ENCODE assay signal across 20 cellular contexts in the genomic region with DNA sequence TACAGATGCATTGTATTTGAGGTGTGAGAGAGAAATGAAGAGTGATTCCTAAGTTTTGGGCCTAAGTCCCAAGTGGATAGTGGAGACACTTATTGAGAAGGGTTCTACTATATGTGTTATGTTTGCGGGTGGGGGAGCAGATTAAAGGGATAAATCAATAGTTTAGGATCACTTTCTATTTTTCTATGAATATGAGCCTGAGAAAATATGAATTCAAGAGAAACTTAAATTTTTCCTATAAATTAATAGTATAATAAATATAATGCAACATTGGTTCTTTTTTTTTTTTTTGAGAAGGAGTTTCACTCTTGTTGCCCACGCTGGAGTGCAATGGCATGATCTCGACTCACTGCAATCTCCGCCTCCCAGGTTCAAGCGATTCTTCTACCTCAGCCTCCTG.
"Had no signal": no experiment of that assay in that cellular context is flagged by ENCODE, and none has a peak within 500 bp of the region (broad histone marks: within the 10 kb centered on the region; RNA-seq: fewer than 3 reads in every experiment).

No MANE protein-coding gene starts in this region.

- H3K36me3 ChIP-seq: sigmoid colon, thyroid gland had no signal

- H3K36me3 Mint-ChIP-seq: mesothelial cell of epicardium had no signal

- H3K9me3 Mint-ChIP-seq: activated T-helper 1 cell treated with anti-CD3 and anti-CD28 coated beads, Interleukin-12 subunit alpha, Interleukin-12 subunit beta, Interleukin-2, Interleukin-4 antibody, amounts not matched to agents 30 ng/mL and 10 ng/mL and 1 ng/mL, durations not matched to agents 14 hours and 24 hours and 36 hours; mesothelial cell of epicardium; stimulated activated naive B cell treated with anti-CD40 and anti-IgM and Interleukin-4, amounts not matched to agents 10 μg/mL and 1 μg/mL and 100 μg/mL, for 72 hours had no signal

- H3K27me3 ChIP-seq: dorsolateral prefrontal cortex, sigmoid colon, thyroid gland had no signal

- H3K27me3 Mint-ChIP-seq: brain; stimulated activated naive B cell treated with anti-CD40 and anti-IgM and Interleukin-4, amounts not matched to agents 10 μg/mL and 1 μg/mL and 100 μg/mL, for 72 hours had no signal

- DNase-seq: activated CD4-positive, alpha-beta T cell treated with anti-CD3 and anti-CD28 coated beads for 4 hours; activated CD8-positive, alpha-beta memory T cell treated with anti-CD3 and anti-CD28 coated beads, Interleukin-2, amount 50 U/mL, for 4 hours; anterior cingulate cortex; caudate nucleus; dorsolateral prefrontal cortex; erythroblast; foreskin melanocyte; glutamatergic neuron; hippocampal formation; islet precursor cell; occipital lobe; posterior cingulate gyrus; sigmoid colon; stimulated activated naive B cell treated with anti-CD40 and anti-IgM and Interleukin-4, amounts not matched to agents 10 μg/mL and 1 μg/mL and 100 μg/mL, for 72 hours; T-helper 2 cell; thyroid gland had no signal

- H3K4me3 Mint-ChIP-seq: activated T-helper 1 cell treated with anti-CD3 and anti-CD28 coated beads, Interleukin-12 subunit alpha, Interleukin-12 subunit beta, Interleukin-2, Interleukin-4 antibody, amounts not matched to agents 30 ng/mL and 10 ng/mL and 1 ng/mL, durations not matched to agents 14 hours and 24 hours and 36 hours; brain; mesothelial cell of epicardium; stimulated activated naive B cell treated with anti-CD40 and anti-IgM and Interleukin-4, amounts not matched to agents 10 μg/mL and 1 μg/mL and 100 μg/mL, for 72 hours had no signal

- H3K4me3 ChIP-seq: dorsolateral prefrontal cortex, lung, sigmoid colon, thyroid gland had no signal

- H3K27ac Mint-ChIP-seq: activated T-helper 1 cell treated with anti-CD3 and anti-CD28 coated beads, Interleukin-12 subunit alpha, Interleukin-12 subunit beta, Interleukin-2, Interleukin-4 antibody, amounts not matched to agents 30 ng/mL and 10 ng/mL and 1 ng/mL, durations not matched to agents 14 hours and 24 hours and 36 hours; brain; mesothelial cell of epicardium; stimulated activated naive B cell treated with anti-CD40 and anti-IgM and Interleukin-4, amounts not matched to agents 10 μg/mL and 1 μg/mL and 100 μg/mL, for 72 hours had no signal

- H3K9me3 ChIP-seq: sigmoid colon, thyroid gland had no signal

- ATAC-seq: stimulated activated naive B cell treated with anti-CD40 and anti-IgM and Interleukin-4, amounts not matched to agents 10 μg/mL and 1 μg/mL and 100 μg/mL, for 72 hours had no signal
